Comparison of ENCODE assay signal across 30 cellular contexts in the genomic region with DNA sequence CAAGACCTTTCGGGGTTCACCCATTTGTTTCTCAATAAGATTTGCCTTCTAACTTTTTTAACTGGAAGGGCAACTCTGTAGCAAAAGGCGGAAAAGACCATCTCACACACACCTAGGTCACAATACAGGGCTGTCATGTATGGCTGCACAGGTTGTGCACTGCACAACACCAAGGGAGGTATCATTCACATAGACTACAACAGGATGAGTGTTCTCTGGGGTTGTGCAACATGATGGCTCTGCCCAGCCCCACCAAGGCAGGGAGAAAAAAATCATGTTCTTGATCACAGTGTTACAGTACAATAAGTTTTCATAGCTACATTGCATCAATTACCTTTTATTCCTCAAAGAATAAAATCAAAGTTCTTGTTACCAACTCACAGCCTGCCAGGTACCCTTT. TPM values are rescaled to one million over a fixed set of nuclear protein-coding genes. Genes with fewer than 3 reads are reported as not detected.
DNase-seq lines count a peak whose midpoint lies in the region; ATAC-seq, FAIRE-seq and TF ChIP-seq lines count a peak whose summit lies in the region.
"Had no signal": no experiment of that assay in that cellular context is flagged by ENCODE, and none has a peak within 500 bp of the region (broad histone marks: within the 10 kb centered on the region; RNA-seq: fewer than 3 reads in every experiment).

No MANE protein-coding gene starts in this region.

- no peak overlapping the region for H2AK9ac ChIP-seq in IMR-90 (replicated peaks; ENCODE audit: low read depth, low read length, poor library complexity)

- no peak overlapping the region for H3K23ac ChIP-seq in IMR-90 (ENCODE audit: low read depth, low read length)

- no peak overlapping the region for H3K4me2 ChIP-seq in IMR-90 (ENCODE audit: low read depth, low read length)
- no peak overlapping the region for H3K4me2 ChIP-seq in smooth muscle cell

- in situ Hi-C loops in IMR-90 (cut with MboI; ENCODE audit: low sequenced_read_pairs) = loop anchor here (25.0 kb wide), 1 partner anchor 1492 kb away; no protein-coding TSS in a partner anchor

- H3K79me2 ChIP-seq in smooth muscle cell (ENCODE audit: low read depth) = no peaks in the 10 kb centered on the region

- CTCF ChIA-PET in IMR-90 (lab: Yijun Ruan, JAX) = interaction anchor here (1.5 kb wide), 1 partner anchor 17 kb away, joined by 3 read pairs; no protein-coding TSS in a partner anchor

- no peak overlapping the region for H3K18ac ChIP-seq in IMR-90 (ENCODE audit: low read depth, low read length)

- ATAC-seq in IMR-90 (ENCODE audit: low read depth) (no peak; the same call in 1 of the 2 replicates), foreskin keratinocyte (peak; percentile 33), GM21825 (IDR thresholded peaks at IDR 0.05; ENCODE audit: unreplicated experiment) (no peak)
- ATAC-seq: GM12878, HepG2, T-cell had no signal

- no peak for FAIRE-seq in small intestine (lab: Jason Lieb, UNC)
- FAIRE-seq: endothelial cell of umbilical vein, GM12878, HepG2, TTC549 had no signal

- H3K27me3 ChIP-seq in IMR-90 (ENCODE audit: control insufficient read depth, insufficient read depth, low read length) = no peaks in the 10 kb centered on the region
- no peaks in the 10 kb centered on the region for H3K27me3 ChIP-seq in foreskin keratinocyte
- H3K27me3 ChIP-seq in smooth muscle cell (ENCODE audit: low read depth) = no peaks in the 10 kb centered on the region
- H3K27me3 ChIP-seq in esophagus muscularis mucosa = no peaks in the 10 kb centered on the region
- H3K27me3 ChIP-seq in small intestine (ENCODE audit: control insufficient read depth in 2 of 2, insufficient read depth in 2 of 2, low read length in 2 of 2) = no peaks in the 10 kb centered on the region
- H3K27me3 ChIP-seq: adrenal gland, heart right ventricle had no signal

- dilution Hi-C loops in IMR-90 (cut with HindIII; ENCODE audit: low sequenced_read_pairs, unreplicated experiment) = no loop called here

- H3K14ac ChIP-seq in IMR-90 (replicated peaks; ENCODE audit: low read depth, low read length) = no peak overlapping the region

- H3K4ac ChIP-seq in IMR-90 (ENCODE audit: low read depth, low read length) = no peak overlapping the region

- H2BK20ac ChIP-seq in IMR-90 (ENCODE audit: low read depth, low read length) = no peak overlapping the region

- H3K79me1 ChIP-seq in IMR-90 (ENCODE audit: low read depth in 1 of 2, low read length in 2 of 2) = peaks cover 13 to 23% of the 10 kb centered on the region in 2 experiments

- intact Hi-C loops in IMR-90 (cut with micrococcal nuclease) = no loop called here
- intact Hi-C loops in esophagus muscularis mucosa (cut with DNase I) = no loop called here

- H4K91ac ChIP-seq in IMR-90 (ENCODE audit: insufficient read depth, low read depth, low read length) = no peak overlapping the region

- H3K9me3 ChIP-seq in IMR-90 (ENCODE audit: control insufficient read depth, insufficient read depth, low read length) (no peaks in the 10 kb centered on the region), smooth muscle cell (replicated peaks; ENCODE audit: low read depth) (no peaks in the 10 kb centered on the region), esophagus muscularis mucosa (no peaks in the 10 kb centered on the region), small intestine (ENCODE audit: control insufficient read depth, low read depth) (no peaks in the 10 kb centered on the region)
- H3K9me3 ChIP-seq: adrenal gland, heart right ventricle had no signal

- TF ChIP-seq CTCF in IMR-90 (conservative IDR thresholded peaks at IDR 0.05; ENCODE audit: low read depth, low read length) (no peak), foreskin keratinocyte (conservative IDR thresholded peaks at IDR 0.05) (no peak), smooth muscle cell (IDR thresholded peaks at IDR 0.05; ENCODE audit: borderline replicate concordance, insufficient read depth, poor library complexity, severe bottlenecking) (no peak), esophagus muscularis mucosa (IDR thresholded peaks at IDR 0.05) (no peak)

- POLR2A ChIA-PET in IMR-90 (lab: Charles Lee; ENCODE audit: unreplicated experiment) = no interaction called here

- no peak overlapping the region for H3K56ac ChIP-seq in IMR-90 (ENCODE audit: extremely low read depth, insufficient read depth, low read length)

- H4K20me1 ChIP-seq in IMR-90 (ENCODE audit: insufficient read depth, low read length) = peaks cover 54% of the 10 kb centered on the region
- H4K20me1 ChIP-seq in smooth muscle cell (ENCODE audit: low read depth) = peaks cover 50% of the 10 kb centered on the region

- TF ChIP-seq RAD21 in IMR-90 (IDR thresholded peaks at IDR 0.05; ENCODE audit: low read length) = no peak

- H2AK5ac ChIP-seq in IMR-90 (ENCODE audit: low read depth, low read length) = no peak overlapping the region

- no peak overlapping the region for H4K8ac ChIP-seq in IMR-90 (ENCODE audit: low read depth in 2 of 2, low read length in 2 of 2)

- TF ChIP-seq POLR2A in IMR-90 (IDR thresholded peaks at IDR 0.05; ENCODE audit: low read depth, low read length) = no peak
- TF ChIP-seq POLR2A in esophagus muscularis mucosa (IDR thresholded peaks at IDR 0.05; ENCODE audit: low read depth) = no peak

- H3K4me3 ChIP-seq in IMR-90 (ENCODE audit: insufficient read depth, low read depth, low read length) (no peak overlapping the region), smooth muscle cell (no peak overlapping the region), esophagus muscularis mucosa (no peak overlapping the region), small intestine (ENCODE audit: low read depth in 1 of 2, low read length in 2 of 2) (no peak overlapping the region)
- H3K4me3 ChIP-seq: adrenal gland, GM12878, heart right ventricle had no signal

- H3K27ac ChIP-seq in IMR-90 (ENCODE audit: insufficient read depth, low read length) (no peak overlapping the region), foreskin keratinocyte (no peak overlapping the region), smooth muscle cell (ENCODE audit: low read depth) (peak overlapping the region; percentile 19), esophagus muscularis mucosa (replicated peaks in 1 of 4) (no peak overlapping the region), small intestine (ENCODE audit: low read depth in 1 of 2, low read length in 1 of 2) (no peak overlapping the region)
- H3K27ac ChIP-seq: adrenal gland, C4-2B, heart right ventricle, HL-60 had no signal

- WGBS in IMR-90 (ENCODE audit: extremely low coverage in 2 of 2, insufficient read length in 1 of 2), 2 experiments = 100% methylated on average over 1 of the region's 2 CpGs; no CpG with 5 or more reads in 1 of the 2 experiments
- 93% methylated on average over 2 of the region's 2 CpGs for WGBS in smooth muscle cell (ENCODE audit: low lambda C conversion rate)
- WGBS in esophagus muscularis mucosa = 94% methylated on average over 2 of the region's 2 CpGs
- WGBS in small intestine, 3 donors = 96 to 98% (median 97%) methylated on average over 2 of the region's 2 CpGs

- DNase-seq in IMR-90 = no peak
- peak; percentile 45 for DNase-seq in amniotic epithelial cell (ENCODE audit: low read depth)
- no peak for DNase-seq in foreskin keratinocyte
- DNase-seq in smooth muscle cell (lab: John Stamatoyannopoulos, UW; ENCODE audit: unreplicated experiment) = no peak
- no peak for DNase-seq in esophagus muscularis mucosa (ENCODE audit: extremely low spot score)
- no peak for DNase-seq in stimulated activated CD4-positive, alpha-beta T cell treated with anti-CD3 and anti-CD28 coated beads, Interleukin-12 subunit alpha, Interleukin-12 subunit beta, amount 100 ng/mL, for 4 hours
- no peak for DNase-seq in small intestine
- DNase-seq: activated naive CD4-positive, alpha-beta T cell treated with Interleukin-2 at 50 U/mL for 16 hours; activated T-cell treated with anti-CD3 and anti-CD28 coated beads, Interleukin-2, amount 50 U/mL, for 48 hours; adrenal gland; dermis blood vessel endothelial cell; H9; heart right ventricle; left colon; mesendoderm; naive B cell; NCI-H187; NCI-H69; nucleus accumbens; SHP77; stimulated activated CD4-positive, alpha-beta T cell treated with anti-CD3 and anti-CD28 coated beads, Interleukin-4, amount 100 ng/mL, for 4 hours; stimulated activated naive CD4-positive, alpha-beta T cell; T-cell had no signal

- H2AFZ ChIP-seq in IMR-90 (replicated peaks; ENCODE audit: low read length, poor library complexity) = no peak overlapping the region
- H2AFZ ChIP-seq in smooth muscle cell (ENCODE audit: low read depth) = no peak overlapping the region

- no peaks in the 10 kb centered on the region; the same call in 1 of the 2 replicates for H3K9me1 ChIP-seq in IMR-90 (ENCODE audit: insufficient read depth, low read length)

- H2BK120ac ChIP-seq in IMR-90 (ENCODE audit: low read depth, low read length) = no peak overlapping the region

- H3K9ac ChIP-seq in IMR-90 (ENCODE audit: low read depth, low read length) = no peak overlapping the region
- H3K9ac ChIP-seq in smooth muscle cell (ENCODE audit: low read depth) = no peak overlapping the region

- H3K36me3 ChIP-seq in IMR-90 (ENCODE audit: control insufficient read depth, insufficient read depth, low read length) (peaks cover 38% of the 10 kb centered on the region), smooth muscle cell (ENCODE audit: low read depth) (peaks cover 20% of the 10 kb centered on the region), esophagus muscularis mucosa (peaks cover 34 to 53% (median 39%) of the 10 kb centered on the region in 4 donors), small intestine (ENCODE audit: control insufficient read depth in 2 of 2, insufficient read depth in 2 of 2, low read length in 2 of 2) (peaks cover 14 to 30% of the 10 kb centered on the region in 2 donors)

- no TSS peak for BruUV-seq in IMR-90 (replicated peaks; lab: Mats Ljungman, UMichigan)

- H3F3A ChIP-seq in smooth muscle cell (ENCODE audit: low read depth) = peaks cover 53% of the 10 kb centered on the region

- H2BK5ac ChIP-seq in IMR-90 (ENCODE audit: low read depth, low read length, poor library complexity, severe bottlenecking) = no peak overlapping the region

- H3K4me1 ChIP-seq in IMR-90 (ENCODE audit: control insufficient read depth, insufficient read depth, low read length) (no peaks in the 10 kb centered on the region; the same call in 1 of the 2 replicates), foreskin keratinocyte (no peaks in the 10 kb centered on the region), smooth muscle cell (ENCODE audit: low read depth) (no peaks in the 10 kb centered on the region), esophagus muscularis mucosa (peaks cover 0 to 6% (median under 1%) of the 10 kb centered on the region in 4 donors), small intestine (ENCODE audit: control insufficient read depth in 2 of 2, insufficient read depth in 1 of 2, low read depth in 1 of 2, low read length in 1 of 2) (no peaks in the 10 kb centered on the region)
- H3K4me1 ChIP-seq: adrenal gland had no signal

- H2BK15ac ChIP-seq in IMR-90 (ENCODE audit: low read depth, low read length) = no peak overlapping the region

- TF ChIP-seq EP300 in esophagus muscularis mucosa (IDR thresholded peaks at IDR 0.05) = no peak

- H4K5ac ChIP-seq in IMR-90 (ENCODE audit: low read depth, low read length) = no peak overlapping the region

RNA-seq across cellular contexts. Expression of gene ANXA2, which starts 52.8 kb away (rescaled TPM):
- 6,979 and 8,412 TPM in 2 replicates for total RNA-seq in IMR-90 (2012; rRNA removed)
- 6,722 and 7,454 TPM in 2 replicates for polyA plus RNA-seq in IMR-90 (2012; rRNA removed)
- 2,230 and 5,114 TPM in 2 replicates for polyA plus RNA-seq in IMR-90 (2012; cell fraction: cytosol; rRNA removed)
- 764 and 3,092 TPM in 2 replicates for polyA plus RNA-seq in IMR-90 (2012; cell fraction: nucleus; rRNA removed; ENCODE audit: low replicate concordance)
- 7,195 and 7,994 TPM in 2 replicates for total RNA-seq in foreskin keratinocyte
- 7,399 and 7,770 TPM in 2 replicates for polyA plus RNA-seq in foreskin keratinocyte
- 2,380 and 2,477 TPM in 2 replicates for total RNA-seq in smooth muscle cell
- 2,665 and 3,194 TPM in 2 replicates for polyA plus RNA-seq in smooth muscle cell
- 100 to 1,000 TPM; 333 to 606 (median 406) TPM for total RNA-seq in esophagus muscularis mucosa
- 1,000 to 10,000 TPM; 1,129 to 2,583 (median 1,917) TPM for polyA plus RNA-seq in small intestine
